In genomic region chr5:26031481-26031880, GRCh38 we compare ENCODE assay signal across 31 cellular contexts.
"Had no signal": no experiment of that assay in that cellular context is flagged by ENCODE, and none has a peak within 500 bp of the region (broad histone marks: within the 10 kb centered on the region; RNA-seq: fewer than 3 reads in every experiment).

No MANE protein-coding gene starts in this region.

- H3K27ac ChIP-seq: ascending aorta, breast epithelium, cardiac muscle cell, colonic mucosa, epithelial cell of prostate, WERI-Rb-1 had no signal

- H3K9me3 Mint-ChIP-seq: activated B cell treated with CpG ODN at 0.5 μM for 24 hours, brain had no signal

- DNase-seq: activated B cell treated with CpG ODN at 0.5 μM for 24 hours; activated CD4-positive, alpha-beta T cell treated with anti-CD3 and anti-CD28 coated beads for 48 hours; activated CD4-positive, alpha-beta T cell treated with anti-CD3 and anti-CD28 coated beads, Interleukin-2, amount 50 U/mL, for 1 hour; activated CD4-positive, alpha-beta T cell treated with anti-CD3 and anti-CD28 coated beads, Interleukin-2, amount 50 U/mL, for 48 hours; activated CD8-positive, alpha-beta memory T cell treated with anti-CD3 and anti-CD28 coated beads, Interleukin-2, amount 10 ng/mL, durations not matched to agents 7 days and 5 days; activated CD8-positive, alpha-beta memory T cell treated with anti-CD3 and anti-CD28 coated beads, Interleukin-2, amount 50 U/mL, for 4 hours; activated CD8-positive, alpha-beta T cell treated with anti-CD3 and anti-CD28 coated beads, Interleukin-2, amount 10 ng/mL, durations not matched to agents 7 days and 5 days; activated effector memory CD4-positive, alpha-beta T cell treated with anti-CD3 and anti-CD28 coated beads, Interleukin-2, amount 50 U/mL, for 16 hours; activated naive CD4-positive, alpha-beta T cell treated with anti-CD3 and anti-CD28 coated beads, Interleukin-2, amount 50 U/mL, for 16 hours; activated T-cell treated with anti-CD3 and anti-CD28 coated beads, Interleukin-2, amount 50 U/mL, for 1 hour; activated T-cell treated with anti-CD3 and anti-CD28 coated beads, Interleukin-2, amount 50 U/mL, for 48 hours; central memory CD4-positive, alpha-beta T cell; cerebellar nuclear complex; colonic mucosa; effector CD8-positive, alpha-beta T cell; foreskin fibroblast; head of caudate nucleus; T-helper 1 cell; T-helper 17 cell; T1000; WERI-Rb-1 had no signal

- H3K9me3 ChIP-seq: ascending aorta, breast epithelium, colonic mucosa had no signal

- H3K36me3 Mint-ChIP-seq: activated CD8-positive, alpha-beta memory T cell treated with anti-CD3 and anti-CD28 coated beads, Interleukin-2, amount 10 ng/mL, durations not matched to agents 7 days and 5 days; activated naive CD8-positive, alpha-beta T cell; brain had no signal

- H3K27ac Mint-ChIP-seq: activated B cell treated with CpG ODN at 0.5 μM for 24 hours; activated CD8-positive, alpha-beta memory T cell treated with anti-CD3 and anti-CD28 coated beads, Interleukin-2, amount 10 ng/mL, durations not matched to agents 7 days and 5 days; activated CD8-positive, alpha-beta T cell treated with anti-CD3 and anti-CD28 coated beads, Interleukin-2, amount 10 ng/mL, durations not matched to agents 7 days and 5 days; activated naive CD8-positive, alpha-beta T cell; activated T-helper 1 cell treated with anti-CD3 and anti-CD28 coated beads, Interleukin-12 subunit alpha, Interleukin-12 subunit beta, Interleukin-2, Interleukin-4 antibody, amounts not matched to agents 30 ng/mL and 10 ng/mL and 1 ng/mL, durations not matched to agents 14 hours and 24 hours and 36 hours; activated T-helper 2 cell treated with anti-CD3 and anti-CD28 coated beads, Interferon-gamma antibody, Interleukin-2, Interleukin-4, amounts not matched to agents 10 μg/mL and 5 μg/mL and 100 μg/mL, durations not matched to agents 14 hours and 24 hours and 36 hours; brain; T-helper 17 cell; T-helper 2 cell treated with Interferon-gamma antibody and Interleukin-4, amounts not matched to agents 5 μg/mL and 100 μg/mL, for 36 hours had no signal

- H3K4me3 Mint-ChIP-seq: activated B cell treated with CpG ODN at 0.5 μM for 24 hours; activated CD8-positive, alpha-beta memory T cell treated with anti-CD3 and anti-CD28 coated beads, Interleukin-2, amount 10 ng/mL, durations not matched to agents 7 days and 5 days; activated CD8-positive, alpha-beta T cell treated with anti-CD3 and anti-CD28 coated beads, Interleukin-2, amount 10 ng/mL, durations not matched to agents 7 days and 5 days; activated naive CD8-positive, alpha-beta T cell; activated T-helper 1 cell treated with anti-CD3 and anti-CD28 coated beads, Interleukin-12 subunit alpha, Interleukin-12 subunit beta, Interleukin-2, Interleukin-4 antibody, amounts not matched to agents 30 ng/mL and 10 ng/mL and 1 ng/mL, durations not matched to agents 14 hours and 24 hours and 36 hours; brain; T-helper 17 cell; T-helper 2 cell treated with Interferon-gamma antibody and Interleukin-4, amounts not matched to agents 5 μg/mL and 100 μg/mL, for 36 hours had no signal

- ATAC-seq: activated CD4-positive, CD25-positive, alpha-beta regulatory T cell treated with anti-CD3 and anti-CD28 coated beads, Interleukin-2, amount 50 U/mL, for 24 hours; activated CD8-positive, alpha-beta memory T cell treated with anti-CD3 and anti-CD28 coated beads, Interleukin-2, amount 10 ng/mL, durations not matched to agents 7 days and 5 days; activated CD8-positive, alpha-beta T cell treated with anti-CD3 and anti-CD28 coated beads, Interleukin-2, amount 10 ng/mL, durations not matched to agents 7 days and 5 days; T-helper 17 cell had no signal

- H3K36me3 ChIP-seq: ascending aorta, breast epithelium, cardiac muscle cell, colonic mucosa, WERI-Rb-1 had no signal

- H3K4me1 ChIP-seq: ascending aorta, breast epithelium, colonic mucosa had no signal

- H3K27me3 ChIP-seq: ascending aorta, breast epithelium, cardiac muscle cell, colonic mucosa had no signal

- H3K27me3 Mint-ChIP-seq: activated B cell treated with CpG ODN at 0.5 μM for 24 hours; activated CD8-positive, alpha-beta memory T cell treated with anti-CD3 and anti-CD28 coated beads, Interleukin-2, amount 10 ng/mL, durations not matched to agents 7 days and 5 days; activated naive CD8-positive, alpha-beta T cell; brain; T-helper 17 cell had no signal

- H3K4me1 Mint-ChIP-seq: activated B cell treated with CpG ODN at 0.5 μM for 24 hours; activated CD8-positive, alpha-beta memory T cell treated with anti-CD3 and anti-CD28 coated beads, Interleukin-2, amount 10 ng/mL, durations not matched to agents 7 days and 5 days; brain; T-helper 17 cell had no signal

- H3K4me3 ChIP-seq: ascending aorta, breast epithelium, cardiac muscle cell, colonic mucosa had no signal
